8 cellular contexts compared by ENCODE assay signal in the genomic region with DNA sequence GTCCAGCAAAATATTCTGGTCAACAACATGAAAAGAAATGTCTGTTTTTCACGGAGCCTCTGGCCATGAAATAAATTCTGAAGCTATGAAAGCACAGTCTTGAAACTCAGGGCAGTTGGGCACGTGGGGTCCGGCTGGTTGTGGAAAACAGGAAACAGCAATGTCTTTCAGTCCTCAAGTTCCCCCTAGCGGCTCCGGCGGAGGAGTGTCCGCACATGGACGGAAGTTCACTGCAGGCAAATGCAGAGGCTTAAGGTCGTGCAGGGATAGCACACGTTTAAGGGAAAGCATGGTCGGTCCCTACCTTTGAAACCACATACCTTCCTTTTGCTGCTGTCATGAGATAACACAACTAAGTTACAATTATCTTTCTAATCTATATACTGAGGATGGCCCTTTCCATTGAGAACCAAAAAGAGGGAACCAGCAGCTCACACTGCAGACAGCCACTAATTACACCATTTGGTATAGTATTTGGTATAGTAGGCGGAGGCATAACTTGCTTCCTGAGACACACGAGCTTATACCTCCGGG. TPM values are rescaled to one million over a fixed set of nuclear protein-coding genes. Genes with fewer than 3 reads are reported as not detected.
A peak's percentile ranks its signal among the peaks of the same experiment; 100 is the strongest.
DNase-seq lines count a peak whose midpoint lies in the region; ATAC-seq, FAIRE-seq and TF ChIP-seq lines count a peak whose summit lies in the region.

No MANE protein-coding gene starts in this region.

- TF ChIP-seq CTCF in GM12865 (IDR thresholded peaks at IDR 0.05; ENCODE audit: insufficient read depth, low read depth, low read length, missing control alignments) = peak; percentile 90
- peak; percentile 73 for TF ChIP-seq CTCF in glutamatergic neuron (IDR thresholded peaks at IDR 0.05; ENCODE audit: partially characterized antibody, unreplicated experiment)

- H3K27me3 Mint-ChIP-seq in glutamatergic neuron (ENCODE audit: unreplicated experiment) = peaks cover 2% of the 10 kb centered on the region

- no peak overlapping the region for H3K27ac Mint-ChIP-seq in glutamatergic neuron (ENCODE audit: unreplicated experiment)

- H3K4me3 ChIP-seq in GM12865 (ENCODE audit: low read depth, low read length) = no peak overlapping the region

- peaks cover 5% of the 10 kb centered on the region for H3K4me1 Mint-ChIP-seq in glutamatergic neuron (ENCODE audit: low read depth, unreplicated experiment)

- peak; percentile 92 for DNase-seq in GM12865 (ENCODE audit: low read depth)
- peak; percentile 77 for DNase-seq in NCI-H1092 (lab: John Stamatoyannopoulos, UW)
- DNase-seq in activated naive CD4-positive, alpha-beta T cell treated with anti-CD3 and anti-CD28 coated beads, Interleukin-2, amount 50 U/mL, for 16 hours = peak; percentile 76
- DNase-seq in glutamatergic neuron = peak; percentile 85
- DNase-seq in posterior vena cava (ENCODE audit: low spot score) = peak; percentile 96
- peak; percentile 93 for DNase-seq in urothelium cell line (ENCODE audit: low spot score)

- peak; percentile 61 for ATAC-seq in HG02610 (IDR thresholded peaks at IDR 0.05; ENCODE audit: unreplicated experiment)
- peak; percentile 100 for ATAC-seq in SK-N-SH treated with all-trans-retinoic acid at 6 μM for 48 hours

- intact Hi-C loops in posterior vena cava (cut with DNase I) = no loop called here

- no peaks in the 10 kb centered on the region for H3K36me3 Mint-ChIP-seq in glutamatergic neuron (ENCODE audit: unreplicated experiment)

- H3K9me3 Mint-ChIP-seq in glutamatergic neuron (ENCODE audit: unreplicated experiment) = peaks cover 2% of the 10 kb centered on the region

- H3K4me3 Mint-ChIP-seq in glutamatergic neuron (ENCODE audit: unreplicated experiment) = no peak overlapping the region

- peak; percentile 79 for FAIRE-seq in urothelium cell line (lab: Jason Lieb, UNC)

TF ChIP-seq in SK-N-SH treated with all-trans-retinoic acid at 6 μM for 48 hours, 23 proteins besides CTCF, POLR2A, EP300 and RAD21:
- TF ChIP-seq, protein P1, sequence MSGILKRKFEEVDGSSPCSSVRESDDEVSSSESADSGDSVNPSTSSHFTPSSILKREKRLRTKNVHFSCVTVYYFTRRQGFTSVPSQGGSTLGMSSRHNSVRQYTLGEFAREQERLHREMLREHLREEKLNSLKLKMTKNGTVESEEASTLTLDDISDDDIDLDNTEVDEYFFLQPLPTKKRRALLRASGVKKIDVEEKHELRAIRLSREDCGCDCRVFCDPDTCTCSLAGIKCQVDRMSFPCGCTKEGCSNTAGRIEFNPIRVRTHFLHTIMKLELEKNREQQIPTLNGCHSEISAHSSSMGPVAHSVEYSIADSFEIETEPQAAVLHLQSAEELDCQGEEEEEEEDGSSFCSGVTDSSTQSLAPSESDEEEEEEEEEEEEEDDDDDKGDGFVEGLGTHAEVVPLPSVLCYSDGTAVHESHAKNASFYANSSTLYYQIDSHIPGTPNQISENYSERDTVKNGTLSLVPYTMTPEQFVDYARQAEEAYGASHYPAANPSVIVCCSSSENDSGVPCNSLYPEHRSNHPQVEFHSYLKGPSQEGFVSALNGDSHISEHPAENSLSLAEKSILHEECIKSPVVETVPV (CRISPR knock-in tag; IDR thresholded peaks at IDR 0.05) = no peak
- TF ChIP-seq ZNF565 (CRISPR knock-in tag; conservative IDR thresholded peaks at IDR 0.05; ENCODE audit: low read depth) (no peak), ARNTL (CRISPR knock-in tag; IDR thresholded peaks at IDR 0.05; ENCODE audit: borderline replicate concordance, low read depth) (no peak), ZFP30 (CRISPR knock-in tag; IDR thresholded peaks at IDR 0.05) (no peak), ISL1 (CRISPR knock-in tag; IDR thresholded peaks at IDR 0.05) (no peak), ESRRG (CRISPR knock-in tag; IDR thresholded peaks at IDR 0.05) (no peak), PPARA (CRISPR knock-in tag; IDR thresholded peaks at IDR 0.05; ENCODE audit: borderline replicate concordance) (no peak), ZC3H10 (CRISPR knock-in tag; IDR thresholded peaks at IDR 0.05) (no peak), SNAI2 (CRISPR knock-in tag; IDR thresholded peaks at IDR 0.05) (no peak), ZFP3 (CRISPR knock-in tag; IDR thresholded peaks at IDR 0.05) (no peak), TOX (CRISPR knock-in tag; IDR thresholded peaks at IDR 0.05; ENCODE audit: borderline replicate concordance) (no peak), ZNF70 (CRISPR knock-in tag; IDR thresholded peaks at IDR 0.05) (no peak), RARB (CRISPR knock-in tag; IDR thresholded peaks at IDR 0.05) (no peak)
- TF ChIP-seq, protein P2, sequence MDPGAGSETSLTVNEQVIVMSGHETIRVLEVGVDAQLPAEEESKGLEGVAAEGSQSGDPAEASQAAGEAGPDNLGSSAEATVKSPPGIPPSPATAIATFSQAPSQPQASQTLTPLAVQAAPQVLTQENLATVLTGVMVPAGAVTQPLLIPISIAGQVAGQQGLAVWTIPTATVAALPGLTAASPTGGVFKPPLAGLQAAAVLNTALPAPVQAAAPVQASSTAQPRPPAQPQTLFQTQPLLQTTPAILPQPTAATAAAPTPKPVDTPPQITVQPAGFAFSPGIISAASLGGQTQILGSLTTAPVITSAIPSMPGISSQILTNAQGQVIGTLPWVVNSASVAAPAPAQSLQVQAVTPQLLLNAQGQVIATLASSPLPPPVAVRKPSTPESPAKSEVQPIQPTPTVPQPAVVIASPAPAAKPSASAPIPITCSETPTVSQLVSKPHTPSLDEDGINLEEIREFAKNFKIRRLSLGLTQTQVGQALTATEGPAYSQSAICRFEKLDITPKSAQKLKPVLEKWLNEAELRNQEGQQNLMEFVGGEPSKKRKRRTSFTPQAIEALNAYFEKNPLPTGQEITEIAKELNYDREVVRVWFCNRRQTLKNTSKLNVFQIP (CRISPR knock-in tag; IDR thresholded peaks at IDR 0.05; ENCODE audit: borderline replicate concordance, low read depth) = no peak

RNA-seq across cellular contexts. Expression of a gene that starts 52.5 kb away (rescaled TPM):
- not detected for total RNA-seq in glutamatergic neuron (ENCODE audit: unreplicated experiment)
- total RNA-seq in posterior vena cava = 10 to 100 TPM in 1 of 2 donors, 1 to 10 TPM in 1; 4.4 to 11.8 TPM
